ENCODE assay signal across 8 cellular contexts in the genomic region with DNA sequence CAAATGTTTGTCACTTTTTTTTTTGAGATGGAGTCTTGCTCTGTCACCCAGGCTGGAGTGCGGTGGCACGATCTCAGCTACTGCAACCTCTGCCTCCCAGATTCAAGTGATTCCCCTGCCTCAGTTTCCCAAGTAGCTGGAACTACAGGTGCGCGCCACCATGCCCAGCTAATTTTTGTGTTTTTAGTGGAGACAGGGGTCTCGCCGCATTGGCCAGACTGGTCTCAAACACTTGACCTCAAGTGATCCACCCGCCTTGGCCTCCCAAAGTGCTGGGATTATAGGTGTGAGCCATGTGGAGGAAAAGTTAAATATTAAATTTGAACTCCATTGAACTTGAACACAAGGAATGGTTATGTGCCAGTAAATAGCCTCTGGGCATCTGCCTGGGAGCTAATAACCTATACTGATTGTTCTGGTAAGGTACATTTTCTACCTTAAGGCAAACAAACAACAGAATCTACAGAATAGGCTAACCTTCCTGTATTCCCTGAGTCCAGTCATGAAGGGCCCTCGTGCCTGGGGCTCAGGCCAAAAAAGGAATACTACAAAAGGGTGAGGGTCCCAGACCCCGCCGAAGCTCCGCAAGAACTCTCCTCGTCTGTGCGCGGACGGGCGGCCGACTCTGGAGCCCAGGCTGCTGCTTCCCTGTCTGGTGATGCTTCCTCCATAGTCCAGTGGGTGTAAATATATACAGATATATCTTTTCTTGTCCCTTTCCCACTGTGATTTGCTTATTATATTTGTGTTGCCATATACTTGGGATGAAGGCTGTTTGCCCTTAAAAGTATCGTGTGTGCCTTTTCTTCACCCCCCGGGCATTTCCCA.
A peak's percentile ranks its signal among the peaks of the same experiment; 100 is the strongest.
DNase-seq lines count a peak whose midpoint lies in the region; ATAC-seq, FAIRE-seq and TF ChIP-seq lines count a peak whose summit lies in the region.

No MANE protein-coding gene starts in this region.

- POLR2A ChIA-PET in AG04450 (lab: Yijun Ruan, JAX), result interaction anchor here (0.7 kb wide), 1 partner anchor 60 kb away, joined by 3 read pairs; no protein-coding TSS in a partner anchor

- intact Hi-C loops in colonic mucosa (cut with DNase I), result no loop called here

- no peak for DNase-seq in AG04450 (ENCODE audit: low read depth, low spot score)
- peak; percentile 4 for DNase-seq in M059J (ENCODE audit: low read depth)
- no peak for DNase-seq in colonic mucosa
- no peak for DNase-seq in urothelium cell line (ENCODE audit: low spot score)
- no peak for DNase-seq in central memory CD4-positive, alpha-beta T cell
- no peak for DNase-seq in T1000 (lab: John Stamatoyannopoulos, UW)

- H3K4me1 ChIP-seq in colonic mucosa (peaks cover 4% of the 10 kb centered on the region), muscle layer of duodenum (ENCODE audit: control insufficient read depth in 1 of 2, insufficient read depth in 2 of 2, low read length in 2 of 2) (no peaks in the 10 kb centered on the region)

- peak overlapping the region; percentile 2 for H3K27ac ChIP-seq in AG04450 (ENCODE audit: low read depth, low read length)
- peak overlapping the region; percentile 78 for H3K27ac ChIP-seq in colonic mucosa
- H3K27ac ChIP-seq in muscle layer of duodenum (ENCODE audit: low read length), result peak overlapping the region; percentile 78

- no peak for TF ChIP-seq CTCF in AG04450 (IDR thresholded peaks at IDR 0.05; ENCODE audit: low read depth, low read length)
- no peak for TF ChIP-seq CTCF in colonic mucosa (IDR thresholded peaks at IDR 0.05)

- H3K9ac ChIP-seq in colonic mucosa (ENCODE audit: low read depth in 2 of 2, low read length in 2 of 2), result peak overlapping the region; percentile 56 to 64

- ATAC-seq in HG02642 (IDR thresholded peaks at IDR 0.05; ENCODE audit: poor library complexity, unreplicated experiment), result no peak

- H3K36me3 ChIP-seq in colonic mucosa, result no peaks in the 10 kb centered on the region
- no peaks in the 10 kb centered on the region for H3K36me3 ChIP-seq in muscle layer of duodenum (ENCODE audit: control insufficient read depth in 1 of 2, insufficient read depth in 2 of 2, low read length in 2 of 2)

- CTCF ChIA-PET in AG04450 (lab: Charles Lee), result interaction anchor here (0.6 to 1.2 kb wide), 3 partner anchors 17 to 76 kb away, joined by 3 to 4 read pairs (median 3); no protein-coding TSS in a partner anchor

- H3K9me3 ChIP-seq in AG04450 (ENCODE audit: control insufficient read depth, insufficient read depth, low read length) (peaks cover 6% of the 10 kb centered on the region; the same call in 1 of the 2 replicates), colonic mucosa (no peaks in the 10 kb centered on the region), muscle layer of duodenum (ENCODE audit: control insufficient read depth in 1 of 2, low read length in 2 of 2) (no peaks in the 10 kb centered on the region)

- peak overlapping the region; percentile 55 for H3K4me3 ChIP-seq in AG04450 (ENCODE audit: low read depth, low read length)
- H3K4me3 ChIP-seq in colonic mucosa, result peak overlapping the region; percentile 34
- H3K4me3 ChIP-seq in muscle layer of duodenum (ENCODE audit: low read depth in 1 of 2, low read length in 2 of 2), result peak overlapping the region; percentile 64 to 67

- peaks cover 12% of the 10 kb centered on the region for H3K27me3 ChIP-seq in AG04450 (ENCODE audit: control insufficient read depth, insufficient read depth, low read length)
- no peaks in the 10 kb centered on the region for H3K27me3 ChIP-seq in colonic mucosa
- H3K27me3 ChIP-seq in muscle layer of duodenum (ENCODE audit: low read depth, low read length), result no peaks in the 10 kb centered on the region

- FAIRE-seq in urothelium cell line (lab: Jason Lieb, UNC), result no peak

Comparison
In these comparisons a context has a peak if more than half of its experiments do, and no peak if none do; other contexts are left out.
1. H3K27ac ChIP-seq: peak in every context shown above with its lines; median percentile 78 in colonic mucosa; 78 in muscle layer of duodenum; 2 in AG04450.